In genomic region chr2:65407240-65407639, GRCh38 we compare ENCODE assay signal across 30 cellular contexts. TPM values are rescaled to one million over a fixed set of nuclear protein-coding genes. Genes with fewer than 3 reads are reported as not detected.
A peak's percentile ranks its signal among the peaks of the same experiment; 100 is the strongest.
DNase-seq lines count a peak whose midpoint lies in the region; ATAC-seq, FAIRE-seq and TF ChIP-seq lines count a peak whose summit lies in the region.
"Had no signal": no experiment of that assay in that cellular context is flagged by ENCODE, and none has a peak within 500 bp of the region (broad histone marks: within the 10 kb centered on the region; RNA-seq: fewer than 3 reads in every experiment).

No MANE protein-coding gene starts in this region.

- H4K5ac ChIP-seq in H1 (ENCODE audit: insufficient read length, low read depth, low read length): no peak overlapping the region

- ATAC-seq in Right ventricle myocardium inferior: no peak
- ATAC-seq: GM23338, sciatic nerve had no signal

- H2BK5ac ChIP-seq in H1 (ENCODE audit: low read depth, low read length): no peak overlapping the region

- WGBS in H1 (ENCODE audit: extremely low coverage in 1 of 2, insufficient coverage in 1 of 2, insufficient read length in 1 of 2, insufficient replicate concordance in 2 of 2, low coverage in 1 of 2, low lambda C conversion rate in 2 of 2, missing lambda C conversion rate in 1 of 2), 2 experiments: 79% methylated on average over 2 of the region's 2 CpGs; no CpG with 5 or more reads in 1 of the 2 experiments

- no peaks in the 10 kb centered on the region for H3K9me3 Mint-ChIP-seq in activated CD4-positive, alpha-beta T cell treated with anti-CD3 and anti-CD28 coated beads, Interleukin-2, amount 10 ng/mL, durations not matched to agents 24 days and 14 days
- H3K9me3 Mint-ChIP-seq in endothelial cell (ENCODE audit: unreplicated experiment): no peaks in the 10 kb centered on the region
- H3K9me3 Mint-ChIP-seq: activated B cell treated with CpG ODN at 0.5 μM for 24 hours; activated naive CD4-positive, alpha-beta T cell treated with anti-CD3 and anti-CD28 coated beads, Interleukin-2, amount 50 U/mL, for 24 hours; GM23338; stimulated activated naive CD8-positive, alpha-beta T cell treated with anti-CD3 and anti-CD28 coated beads, Interleukin-15, Interleukin-2, amounts not matched to agents 100 ng/mL and 50 ng/mL, for 24 hours had no signal

- no peak overlapping the region for H3K4me2 ChIP-seq in H1 (ENCODE audit: insufficient read depth in 1 of 2, low read depth in 2 of 2, low read length in 2 of 2)

- H3K14ac ChIP-seq in H1 (ENCODE audit: insufficient read length): no peak overlapping the region

- CTCF ChIA-PET in H1 (lab: Charles Lee; ENCODE audit: partially characterized antibody): interaction anchor here (0.7 to 2.6 kb wide), 6 partner anchors 10 to 144 kb away, joined by 3 to 10 read pairs (median 4); no protein-coding TSS in a partner anchor

- no peak for TF ChIP-seq CTCF in H1 (IDR thresholded peaks at IDR 0.05; ENCODE audit: control extremely low read depth in 1 of 3, insufficient read depth in 1 of 3, low read depth in 1 of 3, low read length in 3 of 3)
- TF ChIP-seq CTCF in endothelial cell (IDR thresholded peaks at IDR 0.05; ENCODE audit: unreplicated experiment): no peak

- H3K23ac ChIP-seq in H1 (ENCODE audit: insufficient read length): no peak overlapping the region

- H2BK20ac ChIP-seq in H1 (ENCODE audit: low read length): no peak overlapping the region

- POLR2A ChIA-PET in H1 (lab: Charles Lee; ENCODE audit: partially characterized antibody): interaction anchor here (1.4 kb wide), 1 partner anchor 9 kb away, joined by 4 read pairs; no protein-coding TSS in a partner anchor

- H3K4me1 ChIP-seq in H1 (replicated peaks in 1 of 4; ENCODE audit: control insufficient read depth in 3 of 4, insufficient read depth in 4 of 4, low read length in 3 of 4): peaks cover 1 to 28% (median 14%) of the 10 kb centered on the region in 4 experiments; a peak in 5 of 7 replicates

- no peaks in the 10 kb centered on the region for H3K36me3 Mint-ChIP-seq in activated CD4-positive, alpha-beta T cell treated with anti-CD3 and anti-CD28 coated beads, Interleukin-2, amount 10 ng/mL, durations not matched to agents 24 days and 14 days (ENCODE audit: low read depth)
- H3K36me3 Mint-ChIP-seq in endothelial cell (ENCODE audit: low read depth, unreplicated experiment): no peaks in the 10 kb centered on the region
- H3K36me3 Mint-ChIP-seq: activated naive CD4-positive, alpha-beta T cell treated with anti-CD3 and anti-CD28 coated beads, Interleukin-2, amount 50 U/mL, for 24 hours had no signal

- TF ChIP-seq EP300 in H1 (IDR thresholded peaks at IDR 0.05; ENCODE audit: borderline replicate concordance in 1 of 2, low read depth in 2 of 2, low read length in 2 of 2): no peak

- H3K4me3 Mint-ChIP-seq in activated CD4-positive, alpha-beta T cell treated with anti-CD3 and anti-CD28 coated beads, Interleukin-2, amount 10 ng/mL, durations not matched to agents 24 days and 14 days: peak overlapping the region; percentile 5
- no peak overlapping the region for H3K4me3 Mint-ChIP-seq in endothelial cell (ENCODE audit: unreplicated experiment)
- H3K4me3 Mint-ChIP-seq: activated B cell treated with CpG ODN at 0.5 μM for 24 hours; activated naive CD4-positive, alpha-beta T cell treated with anti-CD3 and anti-CD28 coated beads, Interleukin-2, amount 50 U/mL, for 24 hours; B cell; GM23338; stimulated activated naive CD8-positive, alpha-beta T cell treated with anti-CD3 and anti-CD28 coated beads, Interleukin-15, Interleukin-2, amounts not matched to agents 100 ng/mL and 50 ng/mL, for 24 hours had no signal

- H4K8ac ChIP-seq in H1 (ENCODE audit: extremely low read depth, insufficient read depth, low read length): no peak overlapping the region

- H3K4me1 Mint-ChIP-seq in activated CD4-positive, alpha-beta T cell treated with anti-CD3 and anti-CD28 coated beads, Interleukin-2, amount 10 ng/mL, durations not matched to agents 24 days and 14 days: peaks cover 18% of the 10 kb centered on the region
- peaks cover 26% of the 10 kb centered on the region for H3K4me1 Mint-ChIP-seq in endothelial cell (ENCODE audit: unreplicated experiment)

- H4K91ac ChIP-seq in H1 (replicated peaks; ENCODE audit: insufficient read length, low read length): no peak overlapping the region

- H4K20me1 ChIP-seq in H1 (replicated peaks in 1 of 2; ENCODE audit: control insufficient read depth in 1 of 2, insufficient read depth in 2 of 2, low read length in 2 of 2): peaks cover 0 to 8% of the 10 kb centered on the region in 2 experiments

- no peak overlapping the region for H3K4ac ChIP-seq in H1 (replicated peaks; ENCODE audit: insufficient read length, low read depth, low read length)

- H2BK120ac ChIP-seq in H1 (replicated peaks; ENCODE audit: low read depth, low read length): no peak overlapping the region

- H3K27me3 ChIP-seq in H1 (replicated peaks in 1 of 4; ENCODE audit: control insufficient read depth in 3 of 4, extremely low read depth in 1 of 4, insufficient read depth in 3 of 4, low read length in 3 of 4): no peaks in the 10 kb centered on the region
- H3K27me3 ChIP-seq: dorsolateral prefrontal cortex, neutrophil, tibial nerve had no signal

- H3K9ac ChIP-seq in H1 (replicated peaks in 1 of 4; ENCODE audit: extremely low read depth in 1 of 4, low read depth in 3 of 4, low read length in 3 of 4): no peak overlapping the region

- no peak for DNase-seq in activated CD4-positive, alpha-beta T cell treated with anti-CD3 and anti-CD28 coated beads, Interleukin-2, amount 10 ng/mL, durations not matched to agents 24 days and 14 days
- no peak for DNase-seq in activated CD4-positive, alpha-beta T cell treated with anti-CD3 and anti-CD28 coated beads, Interleukin-2, amount 50 U/mL, for 4 hours
- DNase-seq in H1 (ENCODE audit: low read depth in 1 of 2, low spot score in 2 of 2) (no peak), endothelial cell (ENCODE audit: low spot score) (no peak), UCSD-AML1 (lab: John Stamatoyannopoulos, UW; ENCODE audit: unreplicated experiment) (no peak), Right ventricle myocardium inferior (ENCODE audit: missing footprints) (no peak), NOMO-1 treated with DMSO at 0.1 percent for 48 hours (lab: John Stamatoyannopoulos, UW; ENCODE audit: unreplicated experiment) (no peak)
- DNase-seq: 8988T; activated B cell treated with CpG ODN at 0.5 μM for 24 hours; activated CD4-positive, alpha-beta T cell treated with anti-CD3 and anti-CD28 coated beads, Interleukin-2, amount 50 U/mL, for 48 hours; activated CD8-positive, alpha-beta memory T cell treated with anti-CD3 and anti-CD28 coated beads, Interleukin-2, amount 50 U/mL, for 4 hours; cerebellar nuclear complex; dorsolateral prefrontal cortex; head of caudate nucleus; KG1; left cardiac atrium; mesenchymal stem cell; NCI-H1048; NCI-H187; NCI-H526 treated with DMSO at 0.1 percent for 48 hours had no signal

- H3K27me3 Mint-ChIP-seq in activated CD4-positive, alpha-beta T cell treated with anti-CD3 and anti-CD28 coated beads, Interleukin-2, amount 10 ng/mL, durations not matched to agents 24 days and 14 days: peaks cover 2% of the 10 kb centered on the region
- H3K27me3 Mint-ChIP-seq in endothelial cell (ENCODE audit: unreplicated experiment): peaks cover 6% of the 10 kb centered on the region
- H3K27me3 Mint-ChIP-seq: progenitor cell of endocrine pancreas had no signal

- intact Hi-C loops in activated CD4-positive, alpha-beta T cell treated with anti-CD3 and anti-CD28 coated beads, Interleukin-2, amount 10 ng/mL, durations not matched to agents 24 days and 14 days (cut with micrococcal nuclease): no loop called here
- intact Hi-C loops in Right ventricle myocardium inferior (cut with DNase I): no loop called here

- H3K18ac ChIP-seq in H1 (ENCODE audit: extremely low read depth, low read length): no peak overlapping the region

- no peak for FAIRE-seq in H1 (lab: Jason Lieb, UNC)
- FAIRE-seq: HTR-8/SVneo had no signal

- peak overlapping the region; percentile 45; the same call in 1 of the 2 replicates for H2AK5ac ChIP-seq in H1 (ENCODE audit: low read depth, low read length)

- H3K23me2 ChIP-seq in H1 (ENCODE audit: low read depth, low read length): no peaks in the 10 kb centered on the region

- H3K27ac ChIP-seq in KOPT-K1 (ENCODE audit: low read depth, low read length, poor library complexity, severe bottlenecking) (peak overlapping the region; percentile 88), H1 (ENCODE audit: low read depth, low read length) (no peak overlapping the region)
- H3K27ac ChIP-seq: neutrophil, tibial nerve had no signal

- no peak overlapping the region for H2BK15ac ChIP-seq in H1 (ENCODE audit: low read length)

- no peak overlapping the region for H2AFZ ChIP-seq in H1 (ENCODE audit: low read length)
- H2AFZ ChIP-seq: GM23338 had no signal

- peaks cover 6% of the 10 kb centered on the region; the same call in 1 of the 2 replicates for H3K79me1 ChIP-seq in H1 (ENCODE audit: low read depth, low read length)

- H3K36me3 ChIP-seq in KOPT-K1 (ENCODE audit: insufficient read depth, low read length) (no peaks in the 10 kb centered on the region), H1 (ENCODE audit: control insufficient read depth in 2 of 4, insufficient read depth in 4 of 4, low read length in 3 of 4) (no peaks in the 10 kb centered on the region)
- H3K36me3 ChIP-seq: neutrophil, tibial nerve had no signal

- no peak for TF ChIP-seq POLR2A in H1 (IDR thresholded peaks at IDR 0.05; ENCODE audit: control extremely low read depth in 1 of 2, low read depth in 2 of 2, low read length in 2 of 2)

- no peak overlapping the region for H3K56ac ChIP-seq in H1 (replicated peaks; ENCODE audit: insufficient read length, low read depth, low read length)

- H2BK12ac ChIP-seq in H1 (ENCODE audit: low read depth, low read length): no peak overlapping the region

- peaks cover 0 to 39% of the 10 kb centered on the region in 2 experiments; a peak in 3 of 4 replicates for H3K79me2 ChIP-seq in H1 (ENCODE audit: control insufficient read depth in 1 of 2, insufficient read depth in 2 of 2, low read length in 2 of 2)

- H3K9me3 ChIP-seq in KOPT-K1 (ENCODE audit: insufficient read depth, low read length, poor library complexity, severe bottlenecking): no peaks in the 10 kb centered on the region
- H3K9me3 ChIP-seq in H1 (ENCODE audit: insufficient read depth in 2 of 2, low read depth in 1 of 2, low read length in 1 of 2): no peaks in the 10 kb centered on the region
- H3K9me3 ChIP-seq: neutrophil, tibial nerve had no signal

- no peak overlapping the region for H3K27ac Mint-ChIP-seq in activated CD4-positive, alpha-beta T cell treated with anti-CD3 and anti-CD28 coated beads, Interleukin-2, amount 10 ng/mL, durations not matched to agents 24 days and 14 days
- H3K27ac Mint-ChIP-seq in endothelial cell (ENCODE audit: unreplicated experiment): no peak overlapping the region
- H3K27ac Mint-ChIP-seq: activated B cell treated with CpG ODN at 0.5 μM for 24 hours; activated naive CD4-positive, alpha-beta T cell treated with anti-CD3 and anti-CD28 coated beads, Interleukin-2, amount 50 U/mL, for 24 hours; B cell; GM23338; stimulated activated naive CD8-positive, alpha-beta T cell treated with anti-CD3 and anti-CD28 coated beads, Interleukin-15, Interleukin-2, amounts not matched to agents 100 ng/mL and 50 ng/mL, for 24 hours had no signal

- no peak overlapping the region for H3K4me3 ChIP-seq in H1 (ENCODE audit: extremely low read depth in 1 of 4, insufficient read depth in 2 of 4, low read depth in 3 of 4, low read length in 4 of 4)
- H3K4me3 ChIP-seq: dorsolateral prefrontal cortex, GM23338, tibial nerve had no signal

- TF ChIP-seq RAD21 in H1 (IDR thresholded peaks at IDR 0.05 in 1 of 2, conservative IDR thresholded peaks at IDR 0.05 in 1 of 2; ENCODE audit: low read depth in 2 of 2, low read length in 2 of 2): no peak

RNA-seq across cellular contexts. Expression of gene SPRED2, which starts 25.2 kb away (rescaled TPM):
- total RNA-seq in activated CD4-positive, alpha-beta T cell treated with anti-CD3 and anti-CD28 coated beads, Interleukin-2, amount 10 ng/mL, durations not matched to agents 24 days and 14 days: 7.7 and 9.2 TPM in 2 replicates
- 22.5 and 25.4 TPM in 2 replicates for total RNA-seq in H1 (2021; fragmentation: NEBNext Ultra II Directional; extraction: Animal tissue kit (Norgen Biotek cat#: 25700))
- polyA plus RNA-seq in H1 (2011; rRNA removed): 15.3 and 21.0 TPM in 2 replicates
- 9.4 TPM for polyA plus RNA-seq in H1 (2011; cell fraction: cytosol; rRNA removed)
- 14.3 TPM for polyA plus RNA-seq in H1 (2011; cell fraction: nucleus; rRNA removed)
- 13.7 to 15.0 TPM (median 14.4 TPM) in 4 replicates for polyA plus RNA-seq in H1 (2012, experiment 1 of 2)
- polyA plus RNA-seq in H1 (2012, experiment 2 of 2): 7.6 TPM
- 11.7 TPM for polyA plus RNA-seq in H1 (2013, experiment 1 of 2)
- polyA plus RNA-seq in H1 (2013, experiment 2 of 2): 11.4 TPM
- polyA minus RNA-seq in H1 (2011; rRNA and poly(A)+ RNA removed): 9.2 and 13.0 TPM in 2 replicates
- polyA minus RNA-seq in H1 (2011; cell fraction: cytosol; rRNA and poly(A)+ RNA removed): 15.4 TPM
- polyA minus RNA-seq in H1 (2011; cell fraction: nucleus; rRNA and poly(A)+ RNA removed): 7.6 TPM
- total RNA-seq in endothelial cell (ENCODE audit: unreplicated experiment) (17.6 TPM), Right ventricle myocardium inferior (14.0 TPM)
